1 cellular context compared by ENCODE assay signal in genomic region chr1:38777464-38777957, GRCh38.
A peak's percentile ranks its signal among the peaks of the same experiment; 100 is the strongest.
TF ChIP-seq lines count a peak whose summit lies in the region.

No MANE protein-coding gene starts in this region.

TF ChIP-seq in K562, 482 proteins besides CTCF, POLR2A, EP300 and RAD21 (continued from another document and continues in another):
- TF ChIP-seq ZBTB49 (CRISPR knock-in tag; IDR thresholded peaks at IDR 0.05; ENCODE audit: borderline replicate concordance) (no peak), SIN3A (IDR thresholded peaks at IDR 0.05; ENCODE audit: borderline replicate concordance in 2 of 2, control insufficient read depth in 1 of 2, low read depth in 2 of 2, low read length in 2 of 2) (no peak), MLLT1 (IDR thresholded peaks at IDR 0.05) (no peak), KLF16 (IDR thresholded peaks at IDR 0.05) (no peak), JUNB (CRISPR knock-in tag; conservative IDR thresholded peaks at IDR 0.05) (no peak), TCF3 (CRISPR knock-in tag; IDR thresholded peaks at IDR 0.05) (peak; percentile 77), NR2C1 (IDR thresholded peaks at IDR 0.05) (no peak), NR2C1 (tag; IDR thresholded peaks at IDR 0.05) (no peak), ZZZ3 (IDR thresholded peaks at IDR 0.05) (no peak), RCOR1 (IDR thresholded peaks at IDR 0.05; ENCODE audit: borderline replicate concordance in 1 of 2, low read depth in 2 of 2, low read length in 2 of 2) (peak; percentile 34 to 80; a peak in 2 of 4 replicates), DMBX1 (CRISPR knock-in tag; IDR thresholded peaks at IDR 0.05; ENCODE audit: borderline replicate concordance) (no peak), MCM2 (IDR thresholded peaks at IDR 0.05; ENCODE audit: low read depth) (no peak), ZNF24 (IDR thresholded peaks at IDR 0.05) (no peak), ZNF436 (CRISPR knock-in tag; IDR thresholded peaks at IDR 0.05) (no peak), RNF219 (CRISPR knock-in tag; IDR thresholded peaks at IDR 0.05) (no peak), DPF2 (IDR thresholded peaks at IDR 0.05) (peak; percentile 85), CBX1 (IDR thresholded peaks at IDR 0.05; ENCODE audit: low read depth) (peak; percentile 68), DNMT1 (IDR thresholded peaks at IDR 0.05) (no peak), SIN3B (IDR thresholded peaks at IDR 0.05; ENCODE audit: low read depth) (no peak), ELF2 (CRISPR knock-in tag; IDR thresholded peaks at IDR 0.05) (no peak), XRCC5 (IDR thresholded peaks at IDR 0.05; ENCODE audit: low read depth, low read length) (no peak), RBM14 (IDR thresholded peaks at IDR 0.05; ENCODE audit: borderline replicate concordance, insufficient read depth, low read depth, low read length) (no peak), ZKSCAN3 (CRISPR knock-in tag; IDR thresholded peaks at IDR 0.05) (no peak), EWSR1 (IDR thresholded peaks at IDR 0.05; ENCODE audit: borderline replicate concordance, low read depth, partially characterized antibody) (no peak), HINFP (tag; conservative IDR thresholded peaks at IDR 0.05; ENCODE audit: low read depth) (no peak), RHOXF2B (CRISPR knock-in tag; conservative IDR thresholded peaks at IDR 0.05) (no peak), NFE2 (IDR thresholded peaks at IDR 0.05; ENCODE audit: low read depth) (no peak), NBN (IDR thresholded peaks at IDR 0.05; ENCODE audit: low read depth) (peak; percentile 64; the same call in 1 of the 2 replicates), SPI1 (IDR thresholded peaks at IDR 0.05; ENCODE audit: borderline replicate concordance, low read depth, low read length) (no peak), RBM39 (optimal IDR thresholded peaks at IDR 0.05; ENCODE audit: low read depth, low read length) (no peak), ATF3 (IDR thresholded peaks at IDR 0.05) (peak; percentile 90), ATF3 (CRISPR knock-in tag; conservative IDR thresholded peaks at IDR 0.05) (no peak; the same call in 1 of the 2 replicates), MLX (CRISPR knock-in tag; conservative IDR thresholded peaks at IDR 0.05) (no peak), STAT5B (CRISPR knock-in tag; IDR thresholded peaks at IDR 0.05) (no peak), CHD4 (IDR thresholded peaks at IDR 0.05; ENCODE audit: insufficient read depth, insufficient replicate concordance, low read depth, low read length, poor library complexity, severe bottlenecking) (no peak), KDM1A (IDR thresholded peaks at IDR 0.05) (peak; percentile 83 to 91), GATA2 (CRISPR knock-in tag; IDR thresholded peaks at IDR 0.05) (peak; percentile 92), RFX7 (CRISPR knock-in tag; IDR thresholded peaks at IDR 0.05) (no peak), HDAC1 (IDR thresholded peaks at IDR 0.05) (peak in 1 of 2 experiments; percentile 52; a peak in 2 of 4 replicates), RFX5 (IDR thresholded peaks at IDR 0.05; ENCODE audit: low read depth, low read length) (no peak), ASH1L (IDR thresholded peaks at IDR 0.05; ENCODE audit: borderline replicate concordance, low read depth, partially characterized antibody) (no peak), ZNF274 (IDR thresholded peaks at IDR 0.05; ENCODE audit: borderline replicate concordance, low read depth, low read length) (no peak), TAF15 (IDR thresholded peaks at IDR 0.05; ENCODE audit: low read depth, low read length) (no peak), PHTF2 (CRISPR knock-in tag; IDR thresholded peaks at IDR 0.05) (no peak), MCM7 (IDR thresholded peaks at IDR 0.05) (no peak), ZNF589 (CRISPR knock-in tag; IDR thresholded peaks at IDR 0.05; ENCODE audit: low read depth) (no peak), HNRNPK (IDR thresholded peaks at IDR 0.05; ENCODE audit: low read depth, low read length, poor library complexity, severe bottlenecking) (no peak), THRAP3 (IDR thresholded peaks at IDR 0.05; ENCODE audit: borderline replicate concordance) (no peak), NR2F6 (CRISPR knock-in tag; IDR thresholded peaks at IDR 0.05) (no peak), RB1 (IDR thresholded peaks at IDR 0.05; ENCODE audit: low read depth) (peak; percentile 19; the same call in 1 of the 2 replicates), ZNF644 (tag; IDR thresholded peaks at IDR 0.05; ENCODE audit: low read depth) (no peak), SRSF1 (IDR thresholded peaks at IDR 0.05; ENCODE audit: low read depth, low read length) (no peak), ATF2 (CRISPR knock-in tag; IDR thresholded peaks at IDR 0.05) (no peak), ZBTB11 (CRISPR knock-in tag; IDR thresholded peaks at IDR 0.05) (no peak), NONO (IDR thresholded peaks at IDR 0.05; ENCODE audit: low read depth in 2 of 2, low read length in 1 of 2) (no peak), ZHX1 (conservative IDR thresholded peaks at IDR 0.05; ENCODE audit: low read length) (no peak)
